10 cellular contexts compared by ENCODE assay signal in genomic region chr9:95008151-95008771, GRCh38.
DNase-seq lines count a peak whose midpoint lies in the region; TF ChIP-seq lines count a peak whose summit lies in the region.
"Had no signal": no experiment of that assay in that cellular context is flagged by ENCODE, and none has a peak within 500 bp of the region (broad histone marks: within the 10 kb centered on the region; RNA-seq: fewer than 3 reads in every experiment).

No MANE protein-coding gene starts in this region.

- H3K9ac ChIP-seq in liver (ENCODE audit: low read depth in 1 of 2, low read length in 2 of 2): peak overlapping the region in 1 of 2 donors; percentile 94
- H3K9ac ChIP-seq: KMS-11 had no signal

- in situ Hi-C loops in astrocyte of the spinal cord (cut with HindIII; ENCODE audit: low sequenced_read_pairs): no loop called here

- H3K27ac ChIP-seq in liver (ENCODE audit: low read depth in 1 of 2, low read length in 2 of 2): peak overlapping the region; percentile 91 to 94
- H3K27ac ChIP-seq: KMS-11 had no signal

- TF ChIP-seq CTCF in astrocyte of the spinal cord (IDR thresholded peaks at IDR 0.05; ENCODE audit: low read depth, low read length) (no peak), liver (IDR thresholded peaks at IDR 0.05; ENCODE audit: low read depth, low read length, missing input control) (no peak)

- DNase-seq in MG63 (peak; percentile 20), astrocyte of the spinal cord (ENCODE audit: low read depth, low spot score) (peak; percentile 70), superior temporal gyrus (ENCODE audit: extremely low spot score) (peak; percentile 73), T-helper 9 cell (no peak), RPMI8226 (no peak)
- DNase-seq in central memory CD4-positive, alpha-beta T cell: no peak
- DNase-seq: activated CD4-positive, alpha-beta T cell treated with anti-CD3 and anti-CD28 coated beads for 48 hours; glutamatergic neuron had no signal

- TF ChIP-seq RAD21 in liver (IDR thresholded peaks at IDR 0.05): peak; percentile 38 to 53

- H3K4me1 ChIP-seq in liver (ENCODE audit: control insufficient read depth in 4 of 4, insufficient read depth in 4 of 4, low read length in 3 of 4): peaks cover 6 to 39% (median 16%) of the 10 kb centered on the region in 4 donors

- H3K9me3 ChIP-seq in MG63: no peaks in the 10 kb centered on the region
- no peaks in the 10 kb centered on the region for H3K9me3 ChIP-seq in liver (ENCODE audit: control insufficient read depth in 4 of 4, low read length in 3 of 4)

- no peaks in the 10 kb centered on the region for H3K27me3 ChIP-seq in MG63
- H3K27me3 ChIP-seq in liver (ENCODE audit: control insufficient read depth in 4 of 4, insufficient read depth in 4 of 4, low read length in 3 of 4): no peaks in the 10 kb centered on the region

- H3K36me3 ChIP-seq in MG63 (peaks cover 63% of the 10 kb centered on the region), liver (ENCODE audit: control insufficient read depth in 4 of 4, insufficient read depth in 3 of 4, low read depth in 1 of 4, low read length in 3 of 4) (peaks cover 3 to 24% (median 14%) of the 10 kb centered on the region in 4 donors)

- peak overlapping the region; percentile 59 for H3K4me3 ChIP-seq in MG63
- peak overlapping the region; percentile 67 for H3K4me3 ChIP-seq in astrocyte of the spinal cord (ENCODE audit: low read depth, low read length)
- H3K4me3 ChIP-seq in liver (ENCODE audit: low read depth in 1 of 3, low read length in 3 of 3): no peak overlapping the region

- WGBS in liver: 22% methylated on average over 15 of the region's 15 CpGs

TF ChIP-seq in liver, 16 proteins besides CTCF, POLR2A, EP300 and RAD21:
- TF ChIP-seq RXRA (IDR thresholded peaks at IDR 0.05) (peak in 1 of 2 donors; percentile 76), YY1 (IDR thresholded peaks at IDR 0.05) (peak; percentile 11), SP1 (IDR thresholded peaks at IDR 0.05) (peak; percentile 25), GABPA (IDR thresholded peaks at IDR 0.05 in 1 of 2, conservative IDR thresholded peaks at IDR 0.05 in 1 of 2) (peak in 1 of 2 donors; percentile 15), FOXA1 (IDR thresholded peaks at IDR 0.05) (no peak), JUND (IDR thresholded peaks at IDR 0.05) (peak in 1 of 2 donors; percentile 54), ZBTB33 (IDR thresholded peaks at IDR 0.05) (peak; percentile 22), HNF4G (IDR thresholded peaks at IDR 0.05) (no peak), TAF1 (conservative IDR thresholded peaks at IDR 0.05) (peak; percentile 60), FOXA2 (IDR thresholded peaks at IDR 0.05) (no peak), MAX (IDR thresholded peaks at IDR 0.05) (no peak), EGR1 (IDR thresholded peaks at IDR 0.05; ENCODE audit: low read depth in 2 of 2) (peak in 1 of 2 donors; percentile 22), REST (IDR thresholded peaks at IDR 0.05) (no peak), HNF4A (conservative IDR thresholded peaks at IDR 0.05) (peak; percentile 67 to 81), NR2F2 (IDR thresholded peaks at IDR 0.05) (peak; percentile 82), ATF3 (IDR thresholded peaks at IDR 0.05) (peak; percentile 20)

Comparison
In these comparisons a context has a peak if more than half of its experiments do, and no peak if none do; other contexts are left out.
1. DNase-seq: peak in MG63 (single experiment), astrocyte of the spinal cord (single experiment) and superior temporal gyrus (single experiment); none in central memory CD4-positive, alpha-beta T cell (single experiment), T-helper 9 cell (single experiment) and RPMI8226 (single experiment).
2. H3K4me3 ChIP-seq: peak in MG63 (single experiment) and astrocyte of the spinal cord (single experiment); none in liver (0 of 3).